Comparison of ENCODE assay signal across 2 cellular contexts in genomic region chr2:144520718-144521487, GRCh38.
TF ChIP-seq lines count a peak whose summit lies in the region.

No MANE protein-coding gene starts in this region.

TF ChIP-seq in liver, 16 proteins besides CTCF, POLR2A, EP300 and RAD21 (continued from another document):
- TF ChIP-seq FOXA1 (IDR thresholded peaks at IDR 0.05) (no peak), YY1 (IDR thresholded peaks at IDR 0.05) (no peak), REST (IDR thresholded peaks at IDR 0.05) (no peak), HNF4G (IDR thresholded peaks at IDR 0.05) (no peak), FOXA2 (IDR thresholded peaks at IDR 0.05) (no peak)
- TF ChIP-seq, protein P1, sequence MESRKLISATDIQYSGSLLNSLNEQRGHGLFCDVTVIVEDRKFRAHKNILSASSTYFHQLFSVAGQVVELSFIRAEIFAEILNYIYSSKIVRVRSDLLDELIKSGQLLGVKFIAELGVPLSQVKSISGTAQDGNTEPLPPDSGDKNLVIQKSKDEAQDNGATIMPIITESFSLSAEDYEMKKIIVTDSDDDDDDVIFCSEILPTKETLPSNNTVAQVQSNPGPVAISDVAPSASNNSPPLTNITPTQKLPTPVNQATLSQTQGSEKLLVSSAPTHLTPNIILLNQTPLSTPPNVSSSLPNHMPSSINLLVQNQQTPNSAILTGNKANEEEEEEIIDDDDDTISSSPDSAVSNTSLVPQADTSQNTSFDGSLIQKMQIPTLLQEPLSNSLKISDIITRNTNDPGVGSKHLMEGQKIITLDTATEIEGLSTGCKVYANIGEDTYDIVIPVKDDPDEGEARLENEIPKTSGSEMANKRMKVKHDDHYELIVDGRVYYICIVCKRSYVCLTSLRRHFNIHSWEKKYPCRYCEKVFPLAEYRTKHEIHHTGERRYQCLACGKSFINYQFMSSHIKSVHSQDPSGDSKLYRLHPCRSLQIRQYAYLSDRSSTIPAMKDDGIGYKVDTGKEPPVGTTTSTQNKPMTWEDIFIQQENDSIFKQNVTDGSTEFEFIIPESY (IDR thresholded peaks at IDR 0.05), result no peak
- TF ChIP-seq, protein P2, sequence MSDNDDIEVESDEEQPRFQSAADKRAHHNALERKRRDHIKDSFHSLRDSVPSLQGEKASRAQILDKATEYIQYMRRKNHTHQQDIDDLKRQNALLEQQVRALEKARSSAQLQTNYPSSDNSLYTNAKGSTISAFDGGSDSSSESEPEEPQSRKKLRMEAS (IDR thresholded peaks at IDR 0.05), result no peak

TF ChIP-seq in HepG2, 621 proteins besides CTCF, POLR2A, EP300 and RAD21 (continued from another document):
- no peak for TF ChIP-seq ZNF687 (CRISPR knock-in tag; IDR thresholded peaks at IDR 0.05)
- TF ChIP-seq, protein P3, sequence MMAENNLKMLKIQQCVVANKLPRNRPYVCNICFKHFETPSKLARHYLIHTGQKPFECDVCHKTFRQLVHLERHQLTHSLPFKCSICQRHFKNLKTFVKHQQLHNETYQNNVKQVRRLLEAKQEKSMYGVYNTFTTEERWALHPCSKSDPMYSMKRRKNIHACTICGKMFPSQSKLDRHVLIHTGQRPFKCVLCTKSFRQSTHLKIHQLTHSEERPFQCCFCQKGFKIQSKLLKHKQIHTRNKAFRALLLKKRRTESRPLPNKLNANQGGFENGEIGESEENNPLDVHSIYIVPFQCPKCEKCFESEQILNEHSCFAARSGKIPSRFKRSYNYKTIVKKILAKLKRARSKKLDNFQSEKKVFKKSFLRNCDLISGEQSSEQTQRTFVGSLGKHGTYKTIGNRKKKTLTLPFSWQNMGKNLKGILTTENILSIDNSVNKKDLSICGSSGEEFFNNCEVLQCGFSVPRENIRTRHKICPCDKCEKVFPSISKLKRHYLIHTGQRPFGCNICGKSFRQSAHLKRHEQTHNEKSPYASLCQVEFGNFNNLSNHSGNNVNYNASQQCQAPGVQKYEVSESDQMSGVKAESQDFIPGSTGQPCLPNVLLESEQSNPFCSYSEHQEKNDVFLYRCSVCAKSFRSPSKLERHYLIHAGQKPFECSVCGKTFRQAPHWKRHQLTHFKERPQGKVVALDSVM (CRISPR knock-in tag; IDR thresholded peaks at IDR 0.05), result no peak
- no peak for TF ChIP-seq ZNF616 (CRISPR knock-in tag; IDR thresholded peaks at IDR 0.05; ENCODE audit: low read depth)
- TF ChIP-seq ATF7-NPFF (CRISPR knock-in tag; IDR thresholded peaks at IDR 0.05; ENCODE audit: low read depth), result no peak
- TF ChIP-seq STAT5B (CRISPR knock-in tag; IDR thresholded peaks at IDR 0.05), result no peak
- no peak for TF ChIP-seq KMT2A (CRISPR knock-in tag; IDR thresholded peaks at IDR 0.05)
